ENCODE assay signal across 22 cellular contexts in genomic region chr17:43403846-43404245, GRCh38. TPM values are rescaled to one million over a fixed set of nuclear protein-coding genes. Genes with fewer than 3 reads are reported as not detected.
DNase-seq lines count a peak whose midpoint lies in the region; ATAC-seq and TF ChIP-seq lines count a peak whose summit lies in the region.
"Had no signal": no experiment of that assay in that cellular context is flagged by ENCODE, and none has a peak within 500 bp of the region (broad histone marks: within the 10 kb centered on the region; RNA-seq: fewer than 3 reads in every experiment).

No MANE protein-coding gene starts in this region.

- ATAC-seq in right lobe of liver (peak; percentile 7 to 65 (median 18)), GM21367 (IDR thresholded peaks at IDR 0.05; ENCODE audit: unreplicated experiment) (no peak), GM21825 (IDR thresholded peaks at IDR 0.05; ENCODE audit: unreplicated experiment) (no peak), esophagus mucosa (no peak)
- ATAC-seq: activated CD4-positive, CD25-positive, alpha-beta regulatory T cell treated with anti-CD3 and anti-CD28 coated beads, Interleukin-2, amount 50 U/mL, for 24 hours; activated naive CD8-positive, alpha-beta T cell treated with anti-CD3 and anti-CD28 coated beads, Interleukin-2, amount 50 U/mL, for 24 hours; left lung; mucosa of descending colon had no signal

- intact Hi-C loops in right lobe of liver (cut with DNase I): loop anchor here in 1 of 2 donors (10.0 kb wide), 1 partner anchor 61 kb away; no protein-coding TSS in a partner anchor

- H3K4me1 ChIP-seq in right lobe of liver (peaks cover 0 to 14% (median 6%) of the 10 kb centered on the region in 4 donors), HAP-1 (peaks cover 11% of the 10 kb centered on the region)

- no peaks in the 10 kb centered on the region for H3K9me3 Mint-ChIP-seq in chondrocyte (ENCODE audit: low read depth)
- H3K9me3 Mint-ChIP-seq: activated naive CD8-positive, alpha-beta T cell treated with anti-CD3 and anti-CD28 coated beads, Interleukin-2, amount 50 U/mL, for 24 hours; CD4-positive, CD25-positive, alpha-beta regulatory T cell; IgD-negative memory B cell had no signal

- in situ Hi-C loops in HAP-1 (cut with MboI; ENCODE audit: low sequenced_read_pairs): no loop called here

- no peaks in the 10 kb centered on the region for H3K27me3 Mint-ChIP-seq in chondrocyte (ENCODE audit: low read depth)
- H3K27me3 Mint-ChIP-seq: activated naive CD8-positive, alpha-beta T cell treated with anti-CD3 and anti-CD28 coated beads, Interleukin-2, amount 50 U/mL, for 24 hours had no signal

- no peak overlapping the region for H3K27ac ChIP-seq in right lobe of liver
- H3K27ac ChIP-seq: HL-60, left lung, thoracic aorta had no signal

- H3K4me1 Mint-ChIP-seq in chondrocyte (ENCODE audit: low read depth): peaks cover 64% of the 10 kb centered on the region

- 77% methylated on average over 2 of the region's 5 CpGs for WGBS in right lobe of liver (ENCODE audit: insufficient coverage, low coverage, low lambda C conversion rate, missing lambda C conversion rate)

- H3K27ac Mint-ChIP-seq in chondrocyte (ENCODE audit: unreplicated experiment): peak overlapping the region; percentile 95
- H3K27ac Mint-ChIP-seq: activated naive CD8-positive, alpha-beta T cell treated with anti-CD3 and anti-CD28 coated beads, Interleukin-2, amount 50 U/mL, for 24 hours; CD4-positive, CD25-positive, alpha-beta regulatory T cell; IgD-negative memory B cell had no signal

- H3K36me3 ChIP-seq in right lobe of liver (peaks cover 0 to 10% (median 0%) of the 10 kb centered on the region in 4 donors), HAP-1 (replicated peaks) (peaks cover 6% of the 10 kb centered on the region)
- H3K36me3 ChIP-seq: left lung, thoracic aorta had no signal

- H3K4me3 Mint-ChIP-seq in chondrocyte (ENCODE audit: unreplicated experiment): no peak overlapping the region
- H3K4me3 Mint-ChIP-seq: activated naive CD8-positive, alpha-beta T cell treated with anti-CD3 and anti-CD28 coated beads, Interleukin-2, amount 50 U/mL, for 24 hours had no signal

- TF ChIP-seq CTCF in chondrocyte (IDR thresholded peaks at IDR 0.05): no peak
- TF ChIP-seq CTCF in right lobe of liver (IDR thresholded peaks at IDR 0.05): no peak

- H3K9me3 ChIP-seq in right lobe of liver: no peaks in the 10 kb centered on the region
- no peaks in the 10 kb centered on the region for H3K9me3 ChIP-seq in HAP-1
- H3K9me3 ChIP-seq: left lung, mucosa of descending colon, thoracic aorta had no signal

- TF ChIP-seq POLR2A in right lobe of liver (IDR thresholded peaks at IDR 0.05): no peak

- peak; percentile 78 for DNase-seq in CMK (ENCODE audit: low read depth)
- DNase-seq in NCI-H82 (lab: John Stamatoyannopoulos, UW): peak; percentile 99
- no peak for DNase-seq in chondrocyte (ENCODE audit: low spot score)
- DNase-seq in right lobe of liver: no peak
- no peak for DNase-seq in HAP-1 (ENCODE audit: low spot score in 2 of 2)
- DNase-seq: activated naive CD8-positive, alpha-beta T cell treated with anti-CD3 and anti-CD28 coated beads, Interleukin-2, amount 50 U/mL, for 24 hours; CD4-positive, CD25-positive, alpha-beta regulatory T cell; DMS53; left lung; mucosa of descending colon; NCI-H187; NCI-H446; SHP77; T-helper 2 cell had no signal

- H3K36me3 Mint-ChIP-seq in chondrocyte (ENCODE audit: low read depth): peaks cover 11% of the 10 kb centered on the region
- H3K36me3 Mint-ChIP-seq: CD4-positive, CD25-positive, alpha-beta regulatory T cell had no signal

- no peak overlapping the region for H3K4me3 ChIP-seq in right lobe of liver
- no peak overlapping the region for H3K4me3 ChIP-seq in HAP-1
- H3K4me3 ChIP-seq: dorsolateral prefrontal cortex, left lung, mucosa of descending colon, thoracic aorta had no signal

- H3K27me3 ChIP-seq in right lobe of liver (no peaks in the 10 kb centered on the region), HAP-1 (ENCODE audit: low read depth) (no peaks in the 10 kb centered on the region)
- H3K27me3 ChIP-seq: dorsolateral prefrontal cortex, left lung had no signal

RNA-seq across cellular contexts. Expression of gene ARL4D, which starts 5.1 kb away (rescaled TPM):
- total RNA-seq in chondrocyte (33.8 to 38.0 TPM (median 37.5 TPM) in 3 replicates), right lobe of liver (10 to 100 TPM; 10.9 to 31.8 (median 13.2) TPM), esophagus mucosa (123 TPM)

Comparison
In these comparisons a context has a peak if more than half of its experiments do, and no peak if none do; other contexts are left out.
1. DNase-seq: peak in CMK (single experiment) and NCI-H82 (single experiment); none in chondrocyte (single experiment), right lobe of liver (0 of 3) and HAP-1 (0 of 2).
2. ATAC-seq: peak in right lobe of liver (4 of 4); none in GM21367 (single experiment), GM21825 (single experiment) and esophagus mucosa (single experiment).